8 cellular contexts compared by ENCODE assay signal in the genomic region with DNA sequence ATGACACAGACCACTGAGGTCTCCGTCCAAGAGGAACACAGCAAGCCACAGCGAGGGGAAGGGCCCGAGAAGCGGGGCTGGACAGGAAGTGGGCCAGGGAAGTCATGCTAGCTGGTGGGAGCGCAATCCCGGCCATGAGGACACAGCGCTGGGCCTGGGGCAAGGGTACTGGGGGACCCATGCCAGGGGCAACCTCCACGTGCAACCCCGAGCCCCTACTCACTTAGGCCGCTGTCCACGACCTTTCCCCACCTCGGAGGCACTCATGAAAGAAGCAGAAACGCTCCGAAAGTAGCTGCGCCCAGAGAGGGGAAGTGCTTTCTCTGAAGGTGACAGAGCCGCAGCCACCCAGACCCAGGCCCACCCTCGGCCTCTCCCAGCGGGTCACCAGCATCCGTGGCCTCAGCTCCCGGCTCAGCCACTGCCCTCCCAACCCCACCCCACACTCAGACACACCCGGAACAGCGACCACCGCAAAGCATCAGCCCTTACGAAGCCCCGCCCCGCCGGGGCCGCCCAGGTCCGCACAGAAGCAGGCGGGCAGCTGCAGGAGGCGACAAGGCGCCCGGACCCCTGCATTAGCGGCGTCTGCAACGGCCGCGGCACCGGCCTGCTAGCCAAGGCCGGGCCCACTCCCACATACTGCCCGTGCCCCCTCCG. TPM values are rescaled to one million over a fixed set of nuclear protein-coding genes. Genes with fewer than 3 reads are reported as not detected.
DNase-seq lines count a peak whose midpoint lies in the region; ATAC-seq, FAIRE-seq and TF ChIP-seq lines count a peak whose summit lies in the region.

No MANE protein-coding gene starts in this region.

- peak overlapping the region; percentile 82 for H3K9ac ChIP-seq in HCT116 (ENCODE audit: low read length)
- peak overlapping the region; percentile 75 for H3K9ac ChIP-seq in SU-DHL-6 (ENCODE audit: low read length)
- H3K9ac ChIP-seq in liver (ENCODE audit: low read depth in 1 of 2, low read length in 2 of 2), result peak overlapping the region; percentile 55 to 75

- no peaks in the 10 kb centered on the region for H3K27me3 Mint-ChIP-seq in CD4-positive, CD25-positive, alpha-beta regulatory T cell

- TF ChIP-seq CTCF in HCT116 (IDR thresholded peaks at IDR 0.05 in 2 of 3, conservative IDR thresholded peaks at IDR 0.05 in 1 of 3; ENCODE audit: borderline replicate concordance in 1 of 3, insufficient read depth in 1 of 3, low read depth in 2 of 3, low read length in 2 of 3) (no peak), SU-DHL-6 (IDR thresholded peaks at IDR 0.05; ENCODE audit: insufficient read depth, low read length, poor library complexity, severe bottlenecking) (no peak), bronchial epithelial cell (IDR thresholded peaks at IDR 0.05; ENCODE audit: insufficient read depth, low read length, severe bottlenecking) (no peak), liver (IDR thresholded peaks at IDR 0.05; ENCODE audit: low read depth, low read length, missing input control) (no peak), suprapubic skin (IDR thresholded peaks at IDR 0.05) (no peak)

- H2AFZ ChIP-seq in HCT116 (ENCODE audit: low read depth, low read length, poor library complexity, severe bottlenecking) (no peak overlapping the region), SU-DHL-6 (ENCODE audit: low read depth, low read length, severe bottlenecking) (no peak overlapping the region)

- no peak for TF ChIP-seq EP300 in suprapubic skin (IDR thresholded peaks at IDR 0.05)

- intact Hi-C loops in HCT116 (cut with micrococcal nuclease), result no loop called here

- RAD21 ChIA-PET in HCT116 (lab: Charles Lee; ENCODE audit: low non-redundant PET in 1 of 2, low total read pairs in 2 of 2, uncharacterized antibody in 2 of 2, unreplicated experiment in 2 of 2), result no interaction called here

- H3K4me1 Mint-ChIP-seq in CD4-positive, CD25-positive, alpha-beta regulatory T cell, result peaks cover 25 to 63% (median 48%) of the 10 kb centered on the region in 4 donors

- POLR2A ChIA-PET in HCT116 (lab: Charles Lee), result no interaction called here

- H3K4me1 ChIP-seq in CD4-positive, CD25-positive, alpha-beta regulatory T cell (ENCODE audit: control insufficient read depth, insufficient read depth, low read length, poor library complexity, severe bottlenecking), result peaks cover 43% of the 10 kb centered on the region
- H3K4me1 ChIP-seq in HCT116 (ENCODE audit: control insufficient read depth in 1 of 2, insufficient read depth in 2 of 2, low read length in 2 of 2), result peaks cover 4 to 23% of the 10 kb centered on the region in 2 experiments; a peak in 3 of 4 replicates
- H3K4me1 ChIP-seq in liver (ENCODE audit: control insufficient read depth in 4 of 4, insufficient read depth in 4 of 4, low read length in 3 of 4), result peaks cover 8 to 42% (median 27%) of the 10 kb centered on the region in 4 donors
- H3K4me1 ChIP-seq in suprapubic skin, result peaks cover 73% of the 10 kb centered on the region

- TF ChIP-seq RAD21 in HCT116 (IDR thresholded peaks at IDR 0.05; ENCODE audit: low read depth) (no peak), liver (IDR thresholded peaks at IDR 0.05) (no peak)

- no peak for FAIRE-seq in bronchial epithelial cell (lab: Jason Lieb, UNC)

- BruUV-seq in HCT116 (replicated peaks; lab: Mats Ljungman, UMichigan), result no TSS peak

- 3% methylated on average over 42 of the region's 42 CpGs for WGBS in liver
- WGBS in suprapubic skin, result 1% methylated on average over 16 of the region's 42 CpGs

- H3K79me2 ChIP-seq in HCT116 (ENCODE audit: insufficient read depth, low read length) (peaks cover 56% of the 10 kb centered on the region), SU-DHL-6 (ENCODE audit: insufficient read depth, low read length) (peaks cover 57% of the 10 kb centered on the region)

- H3K27ac ChIP-seq in CD4-positive, CD25-positive, alpha-beta regulatory T cell (ENCODE audit: insufficient read depth, low read length, poor library complexity, severe bottlenecking), result peak overlapping the region; percentile 61
- H3K27ac ChIP-seq in HCT116 (ENCODE audit: low read depth, low read length), result peak overlapping the region; percentile 100
- peak overlapping the region; percentile 66 for H3K27ac ChIP-seq in SU-DHL-6 (ENCODE audit: low read depth, low read length)
- H3K27ac ChIP-seq in liver (ENCODE audit: low read depth in 1 of 2, low read length in 2 of 2), result peak overlapping the region; percentile 66 to 70
- H3K27ac ChIP-seq in suprapubic skin, result peak overlapping the region; percentile 99

- no peaks in the 10 kb centered on the region for H3K27me3 ChIP-seq in CD4-positive, CD25-positive, alpha-beta regulatory T cell (ENCODE audit: control insufficient read depth, insufficient read depth, low read length)
- H3K27me3 ChIP-seq in HCT116 (ENCODE audit: insufficient read depth, low read length) (no peaks in the 10 kb centered on the region), SU-DHL-6 (ENCODE audit: low read length) (no peaks in the 10 kb centered on the region), bronchial epithelial cell (ENCODE audit: control insufficient read depth, insufficient read depth, low read length) (no peaks in the 10 kb centered on the region), liver (ENCODE audit: control insufficient read depth in 4 of 4, insufficient read depth in 4 of 4, low read length in 3 of 4) (no peaks in the 10 kb centered on the region), suprapubic skin (no peaks in the 10 kb centered on the region)

- peak overlapping the region; percentile 73 for H3K4me3 ChIP-seq in CD4-positive, CD25-positive, alpha-beta regulatory T cell (ENCODE audit: low read depth, low read length)
- H3K4me3 ChIP-seq in HCT116 (replicated peaks in 1 of 2; ENCODE audit: low read depth in 1 of 2, low read length in 2 of 2) (peak overlapping the region; percentile 87 to 93), SU-DHL-6 (ENCODE audit: insufficient read depth, low read length, poor library complexity, severe bottlenecking) (peak overlapping the region; percentile 78), bronchial epithelial cell (ENCODE audit: low read depth, low read length) (peak overlapping the region; percentile 83), liver (ENCODE audit: low read depth in 1 of 3, low read length in 3 of 3) (peak overlapping the region; percentile 87 to 99 (median 89)), suprapubic skin (peak overlapping the region; percentile 98)

- DNase-seq in CD4-positive, CD25-positive, alpha-beta regulatory T cell, result peak; percentile 20 to 47 (median 41)
- DNase-seq in HCT116 (ENCODE audit: low read depth, low spot score) (no peak), bronchial epithelial cell (ENCODE audit: low read depth) (no peak), suprapubic skin (ENCODE audit: low spot score in 2 of 2) (peak in 1 of 2 donors; percentile 78), NCI-H2171 (lab: John Stamatoyannopoulos, UW) (no peak)

- H3K9me3 Mint-ChIP-seq in CD4-positive, CD25-positive, alpha-beta regulatory T cell, result no peaks in the 10 kb centered on the region

- H3K9me3 ChIP-seq in CD4-positive, CD25-positive, alpha-beta regulatory T cell (ENCODE audit: control insufficient read depth in 2 of 2, low read length in 2 of 2), result no peaks in the 10 kb centered on the region
- H3K9me3 ChIP-seq in HCT116 (ENCODE audit: control insufficient read depth in 1 of 2, insufficient read depth in 1 of 2, low read depth in 1 of 2, low read length in 2 of 2) (no peaks in the 10 kb centered on the region), SU-DHL-6 (ENCODE audit: insufficient read depth, low read length) (no peaks in the 10 kb centered on the region), liver (ENCODE audit: control insufficient read depth in 4 of 4, low read length in 3 of 4) (no peaks in the 10 kb centered on the region), suprapubic skin (no peaks in the 10 kb centered on the region)

- H3K4me2 ChIP-seq in HCT116 (ENCODE audit: low read length), result peak overlapping the region; percentile 95
- H3K4me2 ChIP-seq in SU-DHL-6 (ENCODE audit: low read depth, low read length, poor library complexity, severe bottlenecking), result peak overlapping the region; percentile 95

- peak overlapping the region; percentile 74 to 97 (median 93) for H3K27ac Mint-ChIP-seq in CD4-positive, CD25-positive, alpha-beta regulatory T cell

- CTCF ChIA-PET in HCT116 (lab: Charles Lee), result no interaction called here

- no peak for ATAC-seq in CD4-positive, CD25-positive, alpha-beta regulatory T cell (ENCODE audit: low read depth in 2 of 2)
- ATAC-seq in HCT116, result no peak
- ATAC-seq in HG03378 (IDR thresholded peaks at IDR 0.05; ENCODE audit: unreplicated experiment), result no peak

- H3K36me3 ChIP-seq in CD4-positive, CD25-positive, alpha-beta regulatory T cell (ENCODE audit: control insufficient read depth, insufficient read depth, low read length), result no peaks in the 10 kb centered on the region
- no peaks in the 10 kb centered on the region; a peak in 1 of 4 replicates for H3K36me3 ChIP-seq in HCT116 (ENCODE audit: control insufficient read depth in 1 of 2, insufficient read depth in 2 of 2, low read length in 2 of 2)
- H3K36me3 ChIP-seq in SU-DHL-6 (ENCODE audit: low read length), result no peaks in the 10 kb centered on the region
- peaks cover 2% of the 10 kb centered on the region for H3K36me3 ChIP-seq in bronchial epithelial cell (ENCODE audit: control insufficient read depth, insufficient read depth, low read length)
- no peaks in the 10 kb centered on the region for H3K36me3 ChIP-seq in liver (ENCODE audit: control insufficient read depth in 4 of 4, insufficient read depth in 3 of 4, low read depth in 1 of 4, low read length in 3 of 4)
- no peaks in the 10 kb centered on the region for H3K36me3 ChIP-seq in suprapubic skin

- H4K20me1 ChIP-seq in HCT116 (ENCODE audit: insufficient read depth) (peaks cover 3% of the 10 kb centered on the region; the same call in 1 of the 2 replicates), SU-DHL-6 (ENCODE audit: low read depth, low read length) (peaks cover 10% of the 10 kb centered on the region; the same call in 1 of the 2 replicates)

- TF ChIP-seq POLR2A in HCT116 (IDR thresholded peaks at IDR 0.05; ENCODE audit: borderline replicate concordance, extremely low read depth, insufficient read depth, insufficient read length) (no peak), suprapubic skin (IDR thresholded peaks at IDR 0.05) (no peak)

- no peaks in the 10 kb centered on the region for H3K36me3 Mint-ChIP-seq in CD4-positive, CD25-positive, alpha-beta regulatory T cell

- H3K9me2 ChIP-seq in HCT116 (ENCODE audit: insufficient read depth), result no peaks in the 10 kb centered on the region
- no peaks in the 10 kb centered on the region for H3K9me2 ChIP-seq in SU-DHL-6 (replicated peaks; ENCODE audit: insufficient read depth, low read length)

- peaks cover 9% of the 10 kb centered on the region; the same call in 1 of the 2 replicates for H3F3A ChIP-seq in SU-DHL-6 (ENCODE audit: insufficient read depth)

- H3K4me3 Mint-ChIP-seq in CD4-positive, CD25-positive, alpha-beta regulatory T cell, result peak overlapping the region; percentile 93 to 97 (median 96)

TF ChIP-seq in liver, 16 proteins besides CTCF, POLR2A, EP300 and RAD21 (continues in another document):
- no peak for TF ChIP-seq EGR1 (IDR thresholded peaks at IDR 0.05; ENCODE audit: low read depth in 2 of 2)

RNA-seq across cellular contexts. Expression of a gene that starts 0.8 kb away (rescaled TPM):
- total RNA-seq in CD4-positive, CD25-positive, alpha-beta regulatory T cell, result 29.3 TPM
- 1 to 10 TPM; 5.6 to 9.8 (median 7.6) TPM for polyA plus RNA-seq in CD4-positive, CD25-positive, alpha-beta regulatory T cell
- total RNA-seq in HCT116 (2021; ENCODE audit: unreplicated experiment) (23.4 TPM), bronchial epithelial cell (92.7 and 138 TPM in 2 replicates), liver (10 to 100 TPM; 15.9 to 16.0 TPM), suprapubic skin (100 to 1,000 TPM; 135 to 201 (median 153) TPM)
- 12.9 and 16.0 TPM in 2 replicates for polyA plus RNA-seq in HCT116 (2012)
- 1 to 10 TPM; 2.5 to 6.5 TPM for polyA plus RNA-seq in liver

Comparison
In these comparisons a context has a peak if more than half of its experiments do, and no peak if none do; other contexts are left out.
1. DNase-seq: peak in CD4-positive, CD25-positive, alpha-beta regulatory T cell (3 of 3); none in HCT116 (single experiment), bronchial epithelial cell (single experiment) and NCI-H2171 (single experiment).
2. Peak in every context shown above with its lines, with median percentiles within 50 percentile points of each other: H3K27ac ChIP-seq, H3K4me3 ChIP-seq and H3K9ac ChIP-seq.